In genomic region chr22:31561238-31561887, GRCh38 we compare ENCODE assay signal across 1 cellular context.
TF ChIP-seq lines count a peak whose summit lies in the region.

No MANE protein-coding gene starts in this region.

TF ChIP-seq in HepG2, 621 proteins besides CTCF, POLR2A, EP300 and RAD21 (continued from another document and continues in another):
- TF ChIP-seq ZNF318 (CRISPR knock-in tag; IDR thresholded peaks at IDR 0.05), result no peak
- no peak for TF ChIP-seq NFE2 (CRISPR knock-in tag; IDR thresholded peaks at IDR 0.05)
- TF ChIP-seq ZNF230 (CRISPR knock-in tag; IDR thresholded peaks at IDR 0.05), result no peak
- TF ChIP-seq ZSCAN21 (CRISPR knock-in tag; IDR thresholded peaks at IDR 0.05; ENCODE audit: borderline replicate concordance), result no peak
- TF ChIP-seq THAP11 (CRISPR knock-in tag; IDR thresholded peaks at IDR 0.05), result 0 out of 2 replicates have a peak, but pooled peaks have one; percentile 29
- TF ChIP-seq ZNF564 (CRISPR knock-in tag; IDR thresholded peaks at IDR 0.05), result no peak
- peak; percentile 49; the same call in 1 of the 2 replicates for TF ChIP-seq SP5 (CRISPR knock-in tag; IDR thresholded peaks at IDR 0.05; ENCODE audit: borderline replicate concordance, low read depth)
- TF ChIP-seq ZNF101 (CRISPR knock-in tag; IDR thresholded peaks at IDR 0.05; ENCODE audit: borderline replicate concordance, low read depth), result no peak
- TF ChIP-seq ZNF362 (CRISPR knock-in tag; IDR thresholded peaks at IDR 0.05; ENCODE audit: borderline replicate concordance), result peak; percentile 30; the same call in 1 of the 2 replicates
- no peak for TF ChIP-seq PRDM4 (CRISPR knock-in tag; IDR thresholded peaks at IDR 0.05; ENCODE audit: borderline replicate concordance)
- TF ChIP-seq MTF1 (CRISPR knock-in tag; IDR thresholded peaks at IDR 0.05), result no peak
- TF ChIP-seq ZNF567 (CRISPR knock-in tag; IDR thresholded peaks at IDR 0.05; ENCODE audit: borderline replicate concordance), result no peak
- TF ChIP-seq ARID2 (CRISPR knock-in tag; IDR thresholded peaks at IDR 0.05; ENCODE audit: borderline replicate concordance), result no peak
- TF ChIP-seq SKIL (CRISPR knock-in tag; IDR thresholded peaks at IDR 0.05; ENCODE audit: borderline replicate concordance), result no peak
- TF ChIP-seq JUN (CRISPR knock-in tag; IDR thresholded peaks at IDR 0.05), result no peak
- TF ChIP-seq SNAPC5 (CRISPR knock-in tag; IDR thresholded peaks at IDR 0.05; ENCODE audit: borderline replicate concordance), result no peak
- TF ChIP-seq SALL2 (CRISPR knock-in tag; IDR thresholded peaks at IDR 0.05), result no peak
- TF ChIP-seq AHR (CRISPR knock-in tag; IDR thresholded peaks at IDR 0.05), result no peak; the same call in 1 of the 2 replicates
- no peak for TF ChIP-seq CCAR2 (optimal IDR thresholded peaks at IDR 0.05; ENCODE audit: low read depth, low read length)
- no peak for TF ChIP-seq TCF7L2 (IDR thresholded peaks at IDR 0.05; ENCODE audit: low read depth, low read length)
- peak; percentile 72 for TF ChIP-seq SAP130 (CRISPR knock-in tag; IDR thresholded peaks at IDR 0.05; ENCODE audit: low read depth)
- TF ChIP-seq RXRA (CRISPR knock-in tag; IDR thresholded peaks at IDR 0.05), result 0 out of 2 replicates have a peak, but pooled peaks have one; percentile 39
- TF ChIP-seq PRMT3 (CRISPR knock-in tag; IDR thresholded peaks at IDR 0.05; ENCODE audit: borderline replicate concordance, low read depth), result no peak
- no peak for TF ChIP-seq ZNF335 (CRISPR knock-in tag; IDR thresholded peaks at IDR 0.05)
- no peak for TF ChIP-seq NCOA5 (CRISPR knock-in tag; IDR thresholded peaks at IDR 0.05)
- no peak for TF ChIP-seq ZNF577 (CRISPR knock-in tag; IDR thresholded peaks at IDR 0.05; ENCODE audit: borderline replicate concordance, low read depth)
- TF ChIP-seq ZNF607 (CRISPR knock-in tag; IDR thresholded peaks at IDR 0.05; ENCODE audit: borderline replicate concordance), result no peak
- no peak for TF ChIP-seq ZNF773 (CRISPR knock-in tag; IDR thresholded peaks at IDR 0.05; ENCODE audit: borderline replicate concordance)
- no peak for TF ChIP-seq GABPA (IDR thresholded peaks at IDR 0.05; ENCODE audit: low read depth, low read length)
- TF ChIP-seq GABPA (CRISPR knock-in tag; IDR thresholded peaks at IDR 0.05; ENCODE audit: low read depth), result no peak
- TF ChIP-seq ZNF543 (CRISPR knock-in tag; IDR thresholded peaks at IDR 0.05), result no peak
- TF ChIP-seq ZNF354B (CRISPR knock-in tag; IDR thresholded peaks at IDR 0.05), result no peak
- TF ChIP-seq ZNF883 (CRISPR knock-in tag; IDR thresholded peaks at IDR 0.05; ENCODE audit: not compliant biosample characterization), result no peak
- TF ChIP-seq ZNF784 (CRISPR knock-in tag; IDR thresholded peaks at IDR 0.05; ENCODE audit: borderline replicate concordance), result no peak
- TF ChIP-seq CBX5 (CRISPR knock-in tag; IDR thresholded peaks at IDR 0.05; ENCODE audit: borderline replicate concordance), result peak; percentile 71; the same call in 1 of the 2 replicates
- no peak for TF ChIP-seq ZNF841 (CRISPR knock-in tag; IDR thresholded peaks at IDR 0.05; ENCODE audit: borderline replicate concordance)
- no peak for TF ChIP-seq ZKSCAN5 (CRISPR knock-in tag; IDR thresholded peaks at IDR 0.05)
- no peak for TF ChIP-seq CREB1 (IDR thresholded peaks at IDR 0.05)
- TF ChIP-seq CREB1 (CRISPR knock-in tag; IDR thresholded peaks at IDR 0.05), result no peak
- no peak for TF ChIP-seq NKX3-1 (CRISPR knock-in tag; IDR thresholded peaks at IDR 0.05)
- TF ChIP-seq ZNF589 (CRISPR knock-in tag; conservative IDR thresholded peaks at IDR 0.05), result no peak
- TF ChIP-seq ZBTB42 (CRISPR knock-in tag; IDR thresholded peaks at IDR 0.05), result no peak
- peak; percentile 93 for TF ChIP-seq XRCC5 (optimal IDR thresholded peaks at IDR 0.05; ENCODE audit: low read length)
- no peak for TF ChIP-seq BRD4 (CRISPR knock-in tag; IDR thresholded peaks at IDR 0.05)
- peak; percentile 56; the same call in 1 of the 2 replicates for TF ChIP-seq ERF (CRISPR knock-in tag; IDR thresholded peaks at IDR 0.05)
- TF ChIP-seq ZNF142 (CRISPR knock-in tag; IDR thresholded peaks at IDR 0.05), result no peak
- TF ChIP-seq ZFX (CRISPR knock-in tag; IDR thresholded peaks at IDR 0.05; ENCODE audit: low read depth), result 0 out of 2 replicates have a peak, but pooled peaks have one; percentile 41
- TF ChIP-seq ZNF333 (CRISPR knock-in tag; IDR thresholded peaks at IDR 0.05; ENCODE audit: borderline replicate concordance), result no peak
